ENCODE assay signal across 1 cellular context in the genomic region with DNA sequence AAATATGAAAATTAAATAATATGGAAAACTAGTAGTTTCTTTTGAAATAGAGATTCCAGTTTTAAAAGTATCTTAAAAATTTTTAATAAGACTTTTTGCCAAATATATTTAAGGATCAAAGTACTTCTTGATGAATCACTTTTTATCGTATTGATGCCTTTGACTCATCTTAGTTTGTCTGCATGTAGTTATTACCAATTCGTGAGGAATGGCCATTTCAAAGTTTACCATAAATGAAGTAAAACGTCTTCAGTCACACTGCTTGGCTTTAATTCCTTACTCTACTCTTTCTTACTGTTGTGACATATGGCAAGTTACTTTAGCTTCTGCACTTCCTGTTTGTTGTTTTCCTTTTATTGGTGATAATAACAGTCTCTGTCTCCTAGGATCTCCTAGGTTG.
TF ChIP-seq lines count a peak whose summit lies in the region.

No MANE protein-coding gene starts in this region.

TF ChIP-seq in GM23338, 12 proteins besides CTCF, POLR2A, EP300 and RAD21 (continued from another document):
- TF ChIP-seq CREB1 (CRISPR knock-in tag; IDR thresholded peaks at IDR 0.05; ENCODE audit: low read depth): no peak
- no peak for TF ChIP-seq POLR2AphosphoS5 (IDR thresholded peaks at IDR 0.05; ENCODE audit: low read depth)
- TF ChIP-seq NANOG (IDR thresholded peaks at IDR 0.05; ENCODE audit: borderline replicate concordance): no peak
- no peak for TF ChIP-seq ZNF114 (CRISPR knock-in tag; IDR thresholded peaks at IDR 0.05)
- no peak for TF ChIP-seq STAT1 (IDR thresholded peaks at IDR 0.05; ENCODE audit: unreplicated experiment)
- no peak for TF ChIP-seq ZNF331 (CRISPR knock-in tag; IDR thresholded peaks at IDR 0.05; ENCODE audit: low read depth)
- TF ChIP-seq, protein P1, sequence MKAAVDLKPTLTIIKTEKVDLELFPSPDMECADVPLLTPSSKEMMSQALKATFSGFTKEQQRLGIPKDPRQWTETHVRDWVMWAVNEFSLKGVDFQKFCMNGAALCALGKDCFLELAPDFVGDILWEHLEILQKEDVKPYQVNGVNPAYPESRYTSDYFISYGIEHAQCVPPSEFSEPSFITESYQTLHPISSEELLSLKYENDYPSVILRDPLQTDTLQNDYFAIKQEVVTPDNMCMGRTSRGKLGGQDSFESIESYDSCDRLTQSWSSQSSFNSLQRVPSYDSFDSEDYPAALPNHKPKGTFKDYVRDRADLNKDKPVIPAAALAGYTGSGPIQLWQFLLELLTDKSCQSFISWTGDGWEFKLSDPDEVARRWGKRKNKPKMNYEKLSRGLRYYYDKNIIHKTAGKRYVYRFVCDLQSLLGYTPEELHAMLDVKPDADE (IDR thresholded peaks at IDR 0.05): no peak
- TF ChIP-seq EZH2 (IDR thresholded peaks at IDR 0.05; ENCODE audit: low read depth, unreplicated experiment): no peak
